In the genomic region with DNA sequence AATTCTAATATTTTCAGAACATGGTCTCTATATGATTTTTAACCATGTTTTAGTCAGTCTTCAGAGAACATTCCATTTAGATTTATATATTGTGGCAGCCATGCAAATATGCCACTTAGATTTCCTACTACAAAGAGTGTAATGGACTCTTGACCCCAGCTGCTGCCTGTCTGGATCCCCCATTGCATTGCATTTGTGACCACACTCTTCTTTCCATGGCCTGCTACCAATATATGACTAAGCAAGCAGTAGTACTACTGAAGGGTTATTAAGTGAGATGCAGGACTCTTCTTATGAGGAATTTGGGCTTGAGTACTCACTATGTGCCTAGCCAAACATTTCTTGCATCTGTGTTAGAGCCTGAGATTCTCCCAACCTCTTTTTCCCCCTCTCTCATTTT, we compare ENCODE assay signal across 23 cellular contexts.
DNase-seq lines count a peak whose midpoint lies in the region; TF ChIP-seq lines count a peak whose summit lies in the region.
"Had no signal": no experiment of that assay in that cellular context is flagged by ENCODE, and none has a peak within 500 bp of the region (broad histone marks: within the 10 kb centered on the region; RNA-seq: fewer than 3 reads in every experiment).

No MANE protein-coding gene starts in this region.

- H3K9ac ChIP-seq in neuronal stem cell (ENCODE audit: low read depth, low read length, poor library complexity), result no peak overlapping the region

- no peak overlapping the region for H4K91ac ChIP-seq in neuronal stem cell (ENCODE audit: low read depth, low read length, poor library complexity)

- H3K9me3 ChIP-seq in neuronal stem cell (replicated peaks in 1 of 2; ENCODE audit: control insufficient read depth in 2 of 2, insufficient read depth in 1 of 2, low read depth in 1 of 2, low read length in 2 of 2), result no peaks in the 10 kb centered on the region
- H3K9me3 ChIP-seq: A549, SJCRH30 had no signal

- no peak overlapping the region for H3K4ac ChIP-seq in neuronal stem cell (ENCODE audit: low read length)

- no peaks in the 10 kb centered on the region for H3K36me3 ChIP-seq in neuronal stem cell (replicated peaks in 1 of 2; ENCODE audit: control insufficient read depth in 2 of 2, insufficient read depth in 2 of 2, low read length in 2 of 2)
- H3K36me3 ChIP-seq: SJCRH30 had no signal

- H2BK15ac ChIP-seq in neuronal stem cell (ENCODE audit: low read length), result no peak overlapping the region

- H3K4me3 ChIP-seq in astrocyte of the spinal cord (ENCODE audit: low read depth, low read length) (no peak overlapping the region), neuronal stem cell (ENCODE audit: low read length in 2 of 2) (no peak overlapping the region)
- H3K4me3 ChIP-seq: A549, SJCRH30 had no signal

- peak; percentile 7 for DNase-seq in M059J (ENCODE audit: low read depth)
- DNase-seq in astrocyte of the spinal cord (ENCODE audit: low read depth, low spot score), result peak; percentile 74
- DNase-seq in iris pigment epithelial cell (ENCODE audit: low read depth), result peak; percentile 13
- DNase-seq in neuronal stem cell (ENCODE audit: low spot score), result no peak
- DNase-seq in dermis blood vessel endothelial cell, result no peak
- DNase-seq in AG20443 (ENCODE audit: low spot score), result no peak
- no peak for DNase-seq in HK-2 (ENCODE audit: unreplicated experiment)
- DNase-seq: C1 segment of cervical spinal cord; CD4-positive, alpha-beta memory T cell; COR-L47; DND-41; Karpas-422; MV-4-11; NCI-H1105; NCI-H1436 treated with DMSO at 0.1 percent for 48 hours; NCI-H2171 treated with DMSO at 0.1 percent for 48 hours; NCI-H345; NCI-H524 treated with DMSO at 0.1 percent for 48 hours; NCI-H774; PC-3 had no signal

- H3K18ac ChIP-seq in neuronal stem cell (ENCODE audit: low read length), result no peak overlapping the region

- no peaks in the 10 kb centered on the region for H3K79me1 ChIP-seq in neuronal stem cell (ENCODE audit: low read depth, low read length)

- H3K4me2 ChIP-seq in neuronal stem cell (ENCODE audit: insufficient read depth, low read length, poor library complexity, severe bottlenecking), result no peak overlapping the region
- H3K4me2 ChIP-seq: A549 had no signal

- H3K27ac ChIP-seq in neuronal stem cell (replicated peaks; ENCODE audit: low read length), result no peak overlapping the region
- H3K27ac ChIP-seq: A549, HL-60, SJCRH30 had no signal

- no peaks in the 10 kb centered on the region for H3K4me1 ChIP-seq in neuronal stem cell (ENCODE audit: control insufficient read depth in 2 of 2, insufficient read depth in 1 of 2, low read depth in 1 of 2, low read length in 2 of 2)
- H3K4me1 ChIP-seq: A549, SJCRH30 had no signal

- no peak overlapping the region for H2AK5ac ChIP-seq in neuronal stem cell (ENCODE audit: low read depth, low read length)

- in situ Hi-C loops in astrocyte of the spinal cord (cut with HindIII; ENCODE audit: low sequenced_read_pairs), result no loop called here

- H4K8ac ChIP-seq in neuronal stem cell (ENCODE audit: low read depth, low read length), result peak overlapping the region; percentile 68

- no peak overlapping the region for H3K14ac ChIP-seq in neuronal stem cell (ENCODE audit: low read length)

- H3K23ac ChIP-seq in neuronal stem cell (ENCODE audit: low read depth, low read length, poor library complexity), result no peak overlapping the region

- TF ChIP-seq CTCF in astrocyte of the spinal cord (IDR thresholded peaks at IDR 0.05; ENCODE audit: low read depth, low read length), result no peak

- no peak overlapping the region for H2BK5ac ChIP-seq in neuronal stem cell (ENCODE audit: low read length)

- no peak overlapping the region for H2BK120ac ChIP-seq in neuronal stem cell (ENCODE audit: low read depth, low read length)

- H3K27me3 ChIP-seq in neuronal stem cell (ENCODE audit: control insufficient read depth in 3 of 3, insufficient read depth in 3 of 3, low read depth in 1 of 3, low read length in 3 of 3), result no peaks in the 10 kb centered on the region
- H3K27me3 ChIP-seq: SJCRH30 had no signal

- H2AFZ ChIP-seq in neuronal stem cell (ENCODE audit: low read length), result peak overlapping the region; percentile 31

- no peak overlapping the region for H2BK12ac ChIP-seq in neuronal stem cell (ENCODE audit: low read length)

Comparison
In these comparisons a context has a peak if more than half of its experiments do, and no peak if none do; other contexts are left out.
1. DNase-seq: peak in M059J (single experiment), astrocyte of the spinal cord (single experiment) and iris pigment epithelial cell (single experiment); none in neuronal stem cell (single experiment), dermis blood vessel endothelial cell (single experiment), AG20443 (single experiment) and HK-2 (single experiment).